ENCODE assay signal across 9 cellular contexts in the genomic region with DNA sequence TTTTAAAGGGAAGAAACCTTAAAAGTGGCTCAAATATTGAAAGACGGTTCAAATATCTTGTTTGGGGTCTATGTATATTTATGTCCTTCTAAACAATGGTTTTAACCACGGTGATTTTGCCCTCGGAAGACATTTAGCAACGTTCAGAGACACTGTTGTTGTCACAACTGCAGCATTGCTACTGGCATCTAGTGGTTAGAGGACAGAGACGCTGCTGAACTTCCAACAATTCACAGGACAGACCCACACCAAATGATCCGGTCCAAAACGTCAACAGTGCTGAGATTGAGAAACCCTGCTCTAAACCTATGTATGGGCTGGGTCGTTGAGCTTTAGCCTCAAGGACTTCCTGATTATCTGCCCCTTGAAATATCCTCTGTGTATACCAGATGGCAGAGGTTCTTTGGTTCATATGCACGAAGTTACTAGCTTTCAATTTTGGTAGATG. TPM values are rescaled to one million over a fixed set of nuclear protein-coding genes. Genes with fewer than 3 reads are reported as not detected.
DNase-seq lines count a peak whose midpoint lies in the region; ATAC-seq and TF ChIP-seq lines count a peak whose summit lies in the region.
"Had no signal": no experiment of that assay in that cellular context is flagged by ENCODE, and none has a peak within 500 bp of the region (broad histone marks: within the 10 kb centered on the region; RNA-seq: fewer than 3 reads in every experiment).

No MANE protein-coding gene starts in this region.

- TF ChIP-seq CTCF in HFFc6 (IDR thresholded peaks at IDR 0.05) (peak; percentile 62), endothelial cell (IDR thresholded peaks at IDR 0.05; ENCODE audit: unreplicated experiment) (no peak)

- H3K27ac Mint-ChIP-seq in HFFc6 (peak overlapping the region; percentile 80), T-helper 17 cell (peak overlapping the region; percentile 97), endothelial cell (ENCODE audit: unreplicated experiment) (peak overlapping the region; percentile 31)

- H3K4me1 Mint-ChIP-seq in HFFc6 (ENCODE audit: low read depth) (peaks cover 18% of the 10 kb centered on the region), T-helper 17 cell (peaks cover 29% of the 10 kb centered on the region), endothelial cell (ENCODE audit: unreplicated experiment) (peaks cover 20% of the 10 kb centered on the region)

- H3K9me3 ChIP-seq in T-helper 17 cell (ENCODE audit: control insufficient read depth, low read length, poor library complexity, severe bottlenecking) = no peaks in the 10 kb centered on the region

- ATAC-seq in T-helper 17 cell (peak; percentile 45), GM19351 (IDR thresholded peaks at IDR 0.05; ENCODE audit: unreplicated experiment) (no peak), HG03565 (IDR thresholded peaks at IDR 0.05; ENCODE audit: unreplicated experiment) (no peak)

- H3K36me3 Mint-ChIP-seq in HFFc6 (ENCODE audit: low read depth) = no peaks in the 10 kb centered on the region
- peaks cover 6% of the 10 kb centered on the region for H3K36me3 Mint-ChIP-seq in T-helper 17 cell (ENCODE audit: low read depth)
- H3K36me3 Mint-ChIP-seq in endothelial cell (ENCODE audit: low read depth, unreplicated experiment) = peaks cover 19% of the 10 kb centered on the region

- H3K27me3 Mint-ChIP-seq in HFFc6 (ENCODE audit: insufficient read depth) (no peaks in the 10 kb centered on the region; the same call in 1 of the 2 replicates), T-helper 17 cell (no peaks in the 10 kb centered on the region), endothelial cell (ENCODE audit: unreplicated experiment) (peaks cover 2% of the 10 kb centered on the region)

- H3K4me3 Mint-ChIP-seq in HFFc6 (peak overlapping the region; percentile 96), T-helper 17 cell (peak overlapping the region; percentile 96), endothelial cell (ENCODE audit: unreplicated experiment) (peak overlapping the region; percentile 97)

- DNase-seq in NCI-H2029 (lab: John Stamatoyannopoulos, UW) (peak; percentile 1), NCI-H2029 treated with DMSO at 0.1 percent for 48 hours (lab: John Stamatoyannopoulos, UW) (no peak), HFFc6 (peak; percentile 41), T-helper 17 cell (no peak), endothelial cell (ENCODE audit: low spot score) (peak; percentile 17), myocyte (ENCODE audit: low read depth) (peak; percentile 50)

- H3K9me3 Mint-ChIP-seq in HFFc6 (no peaks in the 10 kb centered on the region), endothelial cell (ENCODE audit: unreplicated experiment) (no peaks in the 10 kb centered on the region)

RNA-seq across cellular contexts. Expression of a gene that starts 1.7 kb away (rescaled TPM):
- 1 to 10 TPM; 7.4 to 9.6 (median 8.0) TPM for total RNA-seq in HFFc6 (2021; fragmentation: NEBNext Ultra II Directional; extraction: Animal tissue kit (Norgen Biotek cat#: 25700))
- total RNA-seq in T-helper 17 cell (10 to 100 TPM; 11.9 to 14.0 TPM), endothelial cell (ENCODE audit: unreplicated experiment) (22.6 TPM), myocyte (15.0 and 18.7 TPM in 2 replicates)
- polyA plus RNA-seq in myocyte (2012) = 14.2 TPM

RNA-seq across cellular contexts. Expression of a gene that starts 15.2 kb away (rescaled TPM):
- not detected for total RNA-seq in HFFc6 (2021; fragmentation: NEBNext Ultra II Directional; extraction: Animal tissue kit (Norgen Biotek cat#: 25700))
- total RNA-seq in T-helper 17 cell = not detected
- not detected for total RNA-seq in endothelial cell (ENCODE audit: unreplicated experiment)
- total RNA-seq in myocyte = not detected in 2 replicates
- not detected for polyA plus RNA-seq in myocyte (2012)
- total RNA-seq: glomerular endothelial cell had no signal

RNA-seq across cellular contexts. Expression of a gene that starts 49.7 kb away (rescaled TPM):
- 1 to 10 TPM in 5 of 6 experiments, under 1 TPM in 1; 0.94 to 2.9 (median 1.5) TPM for total RNA-seq in HFFc6 (2021; fragmentation: NEBNext Ultra II Directional; extraction: Animal tissue kit (Norgen Biotek cat#: 25700))
- total RNA-seq in T-helper 17 cell (10 to 100 TPM; 11.7 to 16.8 TPM), endothelial cell (ENCODE audit: unreplicated experiment) (166 TPM), myocyte (4.1 and 4.7 TPM in 2 replicates)
- polyA plus RNA-seq in myocyte (2012) = 13.7 TPM

Comparison
In these comparisons a context has a peak if more than half of its experiments do, and no peak if none do; other contexts are left out.
1. DNase-seq: peak in NCI-H2029 (single experiment), HFFc6 (single experiment), endothelial cell (single experiment) and myocyte (single experiment); none in NCI-H2029 treated with DMSO at 0.1 percent for 48 hours (single experiment) and T-helper 17 cell (0 of 3).
2. H3K27ac Mint-ChIP-seq: peak in every context shown above with its lines; median percentile 97 in T-helper 17 cell; 80 in HFFc6; 31 in endothelial cell.
3. Peak in every context shown above with its lines, with median percentiles within 50 percentile points of each other: H3K4me3 Mint-ChIP-seq.